ENCODE assay signal across 8 cellular contexts in the genomic region with DNA sequence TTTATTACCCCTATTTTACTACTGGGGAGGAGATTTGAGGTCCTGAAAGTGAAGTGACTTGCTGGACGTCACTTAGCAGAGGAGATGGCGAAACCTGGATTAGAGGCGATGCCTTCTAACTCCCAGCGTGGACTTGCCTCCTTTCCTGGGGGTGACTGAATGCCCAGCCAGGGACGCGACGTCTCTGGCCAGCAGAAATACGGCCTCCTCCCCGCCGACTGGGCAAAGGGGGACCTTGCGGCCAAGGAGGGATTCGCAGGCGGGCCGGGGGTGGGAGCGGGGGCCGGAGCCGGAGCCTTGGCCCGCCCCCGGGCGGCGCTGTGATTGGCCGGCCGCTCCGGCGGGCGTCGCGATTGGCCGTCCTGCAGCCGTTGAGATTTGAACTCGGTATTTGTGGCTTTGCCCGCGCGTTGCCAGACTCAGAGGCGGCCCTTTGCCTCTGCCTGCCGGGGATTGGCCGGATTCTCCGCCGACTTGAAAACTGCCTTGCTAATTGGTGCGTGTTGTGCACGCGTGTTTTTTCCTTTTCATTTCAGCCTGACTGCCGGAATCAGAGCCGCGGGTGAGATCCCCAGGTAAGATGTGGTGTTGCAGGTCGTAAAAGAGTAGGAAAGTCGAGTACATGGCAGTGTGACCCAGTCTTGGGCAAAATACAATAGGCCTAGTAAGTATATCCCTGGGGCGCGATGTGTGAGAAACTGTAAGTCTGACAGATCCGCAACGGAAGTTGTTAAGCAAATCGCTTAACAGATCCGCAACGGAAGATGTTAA. TPM values are rescaled to one million over a fixed set of nuclear protein-coding genes. Genes with fewer than 3 reads are reported as not detected.
A peak's percentile ranks its signal among the peaks of the same experiment; 100 is the strongest.
DNase-seq lines count a peak whose midpoint lies in the region; ATAC-seq and TF ChIP-seq lines count a peak whose summit lies in the region.

TSS of gene NCAPD2 (plus strand) at position 523 of the 771 bp plus-strand sequence. CDS start 997 bp downstream, outside the sequence.

- peak in 3 of 4 donors; percentile 23 to 55 (median 24) for TF ChIP-seq CTCF in right lobe of liver (IDR thresholded peaks at IDR 0.05)

- peaks cover 0 to 20% (median 4%) of the 10 kb centered on the region in 4 donors for H3K4me1 ChIP-seq in right lobe of liver

- TF ChIP-seq POLR2A in right lobe of liver (IDR thresholded peaks at IDR 0.05) = no peak

- no peaks in the 10 kb centered on the region for H3K9me3 ChIP-seq in right lobe of liver

- peaks cover 0 to 30% (median 0%) of the 10 kb centered on the region in 4 donors for H3K36me3 ChIP-seq in right lobe of liver

- H3K27ac ChIP-seq in right lobe of liver = peak within 1 kb of the TSS; percentile 71 to 97 (median 91)

- peak; percentile 98 for DNase-seq in CD1c-positive myeloid dendritic cell (ENCODE audit: extremely low spot score)
- DNase-seq in NCI-H774 (lab: John Stamatoyannopoulos, UW) = peak; percentile 98
- peak; percentile 93 to 96 for DNase-seq in activated CD4-positive, alpha-beta T cell treated with anti-CD3 and anti-CD28 coated beads, Interleukin-2, amount 50 U/mL, for 48 hours
- DNase-seq in dermis microvascular lymphatic vessel endothelial cell (ENCODE audit: low read depth in 2 of 2) = peak; percentile 88 to 97
- DNase-seq in right lobe of liver = peak; percentile 95 to 98 (median 95)
- peak; percentile 87 to 94 for DNase-seq in stimulated activated CD4-positive, alpha-beta T cell treated with anti-CD3 and anti-CD28 coated beads, Interleukin-4, amount 100 ng/mL, for 4 hours

- no peaks in the 10 kb centered on the region for H3K27me3 ChIP-seq in right lobe of liver

- peak within 1 kb of the TSS; percentile 60 to 91 (median 76) for H3K4me3 ChIP-seq in right lobe of liver

- ATAC-seq in GM19395 (IDR thresholded peaks at IDR 0.05; ENCODE audit: unreplicated experiment) = peak; percentile 85
- ATAC-seq in HG03565 (IDR thresholded peaks at IDR 0.05; ENCODE audit: unreplicated experiment) = peak; percentile 82
- ATAC-seq in right lobe of liver = peak; percentile 93 to 97 (median 95)

- intact Hi-C loops in right lobe of liver (cut with DNase I) = no loop called here

- 0% methylated on average over 36 of the region's 54 CpGs for WGBS in right lobe of liver (ENCODE audit: insufficient coverage, low coverage, low lambda C conversion rate, missing lambda C conversion rate)

RNA-seq across cellular contexts. Expression of gene NCAPD2, which starts in this region (rescaled TPM):
- total RNA-seq in dermis microvascular lymphatic vessel endothelial cell = 22.3 and 52.6 TPM in 2 replicates
- 10 to 100 TPM in 2 of 6 experiments, 1 to 10 TPM in 4; 6.2 to 40.9 (median 8.4) TPM for total RNA-seq in right lobe of liver

Comparison
In these comparisons a context has a peak if more than half of its experiments do, and no peak if none do; other contexts are left out.
1. Peak in every context shown above with its lines: DNase-seq, ATAC-seq, H3K4me3 ChIP-seq and H3K27ac ChIP-seq.